22 cellular contexts compared by ENCODE assay signal in genomic region chr15:33587773-33588172, GRCh38.
DNase-seq lines count a peak whose midpoint lies in the region; ATAC-seq and TF ChIP-seq lines count a peak whose summit lies in the region.
"Had no signal": no experiment of that assay in that cellular context is flagged by ENCODE, and none has a peak within 500 bp of the region (broad histone marks: within the 10 kb centered on the region; RNA-seq: fewer than 3 reads in every experiment).

No MANE protein-coding gene starts in this region.

- H3K4me3 ChIP-seq in GM23248 = no peak overlapping the region
- H3K4me3 ChIP-seq in astrocyte of the cerebellum (ENCODE audit: low read depth, low read length) = no peak overlapping the region
- no peak overlapping the region for H3K4me3 ChIP-seq in fibroblast of villous mesenchyme (ENCODE audit: low read depth, low read length)
- no peak overlapping the region for H3K4me3 ChIP-seq in suprapubic skin
- no peak overlapping the region for H3K4me3 ChIP-seq in mucosa of descending colon
- H3K4me3 ChIP-seq: esophagus muscularis mucosa, right atrium auricular region, tibial nerve had no signal

- 2% methylated on average over 2 of the region's 2 CpGs for WGBS in GM23248 (ENCODE audit: low coverage in 1 of 2, low lambda C conversion rate in 2 of 2, missing lambda C conversion rate in 2 of 2), 2 experiments
- WGBS in suprapubic skin = 58% methylated on average over 2 of the region's 2 CpGs

- ATAC-seq in HG03159 (IDR thresholded peaks at IDR 0.05; ENCODE audit: unreplicated experiment) = no peak
- ATAC-seq in mucosa of descending colon = no peak
- ATAC-seq: stimulated activated naive B cell treated with anti-CD40 and anti-IgM and Interleukin-4, amounts not matched to agents 10 μg/mL and 1 μg/mL and 100 μg/mL, for 72 hours had no signal

- no peak overlapping the region for H3K9ac ChIP-seq in GM23248
- H3K9ac ChIP-seq: KMS-11 had no signal

- H4K20me1 ChIP-seq in GM23248 (ENCODE audit: insufficient read depth) = no peaks in the 10 kb centered on the region

- H3K79me2 ChIP-seq in GM23248 (ENCODE audit: insufficient read depth) = no peaks in the 10 kb centered on the region

- H3K36me3 ChIP-seq in GM23248 (ENCODE audit: low read depth) = no peaks in the 10 kb centered on the region
- H3K36me3 ChIP-seq in suprapubic skin = no peaks in the 10 kb centered on the region
- H3K36me3 ChIP-seq in mucosa of descending colon (ENCODE audit: low read depth) = no peaks in the 10 kb centered on the region
- H3K36me3 ChIP-seq: esophagus muscularis mucosa, neutrophil, right atrium auricular region, tibial nerve had no signal

- TF ChIP-seq EP300 in suprapubic skin (IDR thresholded peaks at IDR 0.05) = no peak

- H3K9me2 ChIP-seq in GM23248 (ENCODE audit: insufficient read depth) = no peaks in the 10 kb centered on the region

- H2AFZ ChIP-seq in GM23248 = no peak overlapping the region

- H3F3A ChIP-seq in GM23248 (ENCODE audit: insufficient read depth) = peaks cover 16% of the 10 kb centered on the region; the same call in 1 of the 2 replicates

- no peak for TF ChIP-seq CTCF in astrocyte of the cerebellum (IDR thresholded peaks at IDR 0.05; ENCODE audit: low read depth, low read length, missing control alignments)
- TF ChIP-seq CTCF in fibroblast of villous mesenchyme (IDR thresholded peaks at IDR 0.05; ENCODE audit: insufficient read depth, low read depth, low read length) = no peak
- TF ChIP-seq CTCF in suprapubic skin (IDR thresholded peaks at IDR 0.05) = no peak
- no peak for TF ChIP-seq CTCF in mucosa of descending colon (IDR thresholded peaks at IDR 0.05)

- no peaks in the 10 kb centered on the region for H3K9me3 ChIP-seq in GM23248 (ENCODE audit: low read depth)
- H3K9me3 ChIP-seq in suprapubic skin = no peaks in the 10 kb centered on the region
- H3K9me3 ChIP-seq in mucosa of descending colon = no peaks in the 10 kb centered on the region
- H3K9me3 ChIP-seq: esophagus muscularis mucosa, neutrophil, right atrium auricular region, tibial nerve had no signal

- H3K4me1 ChIP-seq in GM23248 (ENCODE audit: insufficient read depth) (peaks cover 7% of the 10 kb centered on the region; the same call in 1 of the 2 replicates), suprapubic skin (no peaks in the 10 kb centered on the region), mucosa of descending colon (ENCODE audit: low read depth) (no peaks in the 10 kb centered on the region)
- H3K4me1 ChIP-seq: esophagus muscularis mucosa, right atrium auricular region, tibial nerve had no signal

- peak; percentile 84 for DNase-seq in GM23248
- peak; percentile 98 for DNase-seq in astrocyte of the cerebellum (ENCODE audit: low read depth)
- DNase-seq in fibroblast of villous mesenchyme (ENCODE audit: low read depth) = peak; percentile 44
- DNase-seq in renal cortical epithelial cell (ENCODE audit: low read depth) = peak; percentile 98
- DNase-seq in suprapubic skin (ENCODE audit: low spot score in 2 of 2) = no peak
- DNase-seq in mucosa of descending colon = no peak
- no peak for DNase-seq in C1 segment of cervical spinal cord (lab: John Stamatoyannopoulos, UW)
- DNase-seq: activated CD4-positive, alpha-beta T cell treated with anti-CD3 and anti-CD28 coated beads, Interleukin-2, amount 50 U/mL, for 48 hours; activated T-cell treated with anti-CD3 and anti-CD28 coated beads, Interleukin-2, amount 50 U/mL, for 48 hours; left cardiac atrium; NCI-H1048; NCI-H2081 treated with DMSO at 0.1 percent for 48 hours; NCI-H526; SHP77; stimulated activated CD4-positive, alpha-beta T cell treated with anti-CD3 and anti-CD28 coated beads, Interleukin-15, amount 100 ng/mL, for 24 hours; stimulated activated naive B cell treated with anti-CD40 and anti-IgM and Interleukin-4, amounts not matched to agents 10 μg/mL and 1 μg/mL and 100 μg/mL, for 72 hours had no signal

- peak overlapping the region; percentile 14 for H3K4me2 ChIP-seq in GM23248 (ENCODE audit: unreplicated experiment)
- H3K4me2 ChIP-seq: KMS-11 had no signal

- intact Hi-C loops in mucosa of descending colon (cut with DNase I, micrococcal nuclease) = no loop called here

- H3K27me3 ChIP-seq in GM23248 (replicated peaks; ENCODE audit: insufficient read depth) = peaks cover 19% of the 10 kb centered on the region
- H3K27me3 ChIP-seq in suprapubic skin = no peaks in the 10 kb centered on the region
- H3K27me3 ChIP-seq: esophagus muscularis mucosa, neutrophil, right atrium auricular region, tibial nerve had no signal

- in situ Hi-C loops in GM23248 (cut with MboI) (no loop called here), astrocyte of the cerebellum (cut with HindIII; ENCODE audit: low sequenced_read_pairs) (no loop called here)

- H3K27ac ChIP-seq in GM23248 (peak overlapping the region; percentile 37), suprapubic skin (no peak overlapping the region)
- H3K27ac ChIP-seq: esophagus muscularis mucosa, KMS-11, neutrophil, right atrium auricular region, tibial nerve had no signal

- TF ChIP-seq POLR2A in suprapubic skin (IDR thresholded peaks at IDR 0.05) = no peak

Comparison
In these comparisons a context has a peak if more than half of its experiments do, and no peak if none do; other contexts are left out.
1. DNase-seq: peak in GM23248 (single experiment), astrocyte of the cerebellum (single experiment), fibroblast of villous mesenchyme (single experiment) and renal cortical epithelial cell (single experiment); none in suprapubic skin (0 of 2), mucosa of descending colon (0 of 3) and C1 segment of cervical spinal cord (0 of 14).